Comparison of ENCODE assay signal across 14 cellular contexts in genomic region chr11:71910775-71911174, GRCh38. TPM values are rescaled to one million over a fixed set of nuclear protein-coding genes. Genes with fewer than 3 reads are reported as not detected.
DNase-seq lines count a peak whose midpoint lies in the region; ATAC-seq, FAIRE-seq and TF ChIP-seq lines count a peak whose summit lies in the region.
"Not testable (repeated sequence)": the region's sequence is repeated elsewhere in the genome, so short reads cannot be mapped to it uniquely, and the experiment has no call there.
"Had no signal": no experiment of that assay in that cellular context is flagged by ENCODE, and none has a peak within 500 bp of the region (broad histone marks: within the 10 kb centered on the region; RNA-seq: fewer than 3 reads in every experiment).

No MANE protein-coding gene starts in this region.

- peaks cover 0 to 16% of the 10 kb centered on the region in 2 experiments; a peak in 4 of 5 replicates for H3K36me3 ChIP-seq in HepG2 (replicated peaks in 1 of 2; ENCODE audit: control insufficient read depth in 1 of 2, insufficient read depth in 2 of 2, low read length in 2 of 2)

- not testable (repeated sequence) for H3K27me3 Mint-ChIP-seq in activated CD4-positive, alpha-beta T cell treated with anti-CD3 and anti-CD28 coated beads for 36 hours; activated T-cell treated with anti-CD3 and anti-CD28 coated beads, Interleukin-2, amount 50 U/mL, for 72 hours (ENCODE audit: low read depth); activated T-helper 2 cell treated with anti-CD3 and anti-CD28 coated beads, Interferon-gamma antibody, Interleukin-2, Interleukin-4, amounts not matched to agents 10 μg/mL and 5 μg/mL and 100 μg/mL, durations not matched to agents 14 hours and 24 hours and 36 hours (ENCODE audit: low read depth); activated naive CD8-positive, alpha-beta T cell treated with anti-CD3 and anti-CD28 coated beads for 36 hours

- H3K79me2 ChIP-seq in HepG2 (ENCODE audit: insufficient read depth, low read length): not testable (repeated sequence)

- POLR2A ChIA-PET in activated CD4-positive, alpha-beta T cell treated with anti-CD3 and anti-CD28 coated beads for 36 hours (lab: Charles Lee): not testable (repeated sequence)
- POLR2A ChIA-PET in HepG2 (lab: Yijun Ruan, JAX): interaction anchor here (2.5 to 2.7 kb wide), 2 partner anchors 17 to 22 kb away, joined by 10 to 11 read pairs; partner anchors contain the start of genes RNF121 and XNDC1N

- CTCF ChIA-PET in activated CD4-positive, alpha-beta T cell treated with anti-CD3 and anti-CD28 coated beads for 36 hours (lab: Charles Lee): interaction anchor here (1.5 kb wide), 1 partner anchor 18 kb away, joined by 11 read pairs; the partner anchor contains the start of genes RNF121 and XNDC1N
- CTCF ChIA-PET in HepG2 (lab: Yijun Ruan, JAX; ENCODE audit: low intra/inter-chr PET ratio, low total read pairs): not testable (repeated sequence)

- H4K20me1 ChIP-seq in HepG2 (ENCODE audit: insufficient read depth, low read length): not testable (repeated sequence)

- not testable (repeated sequence) for H2AFZ ChIP-seq in HepG2 (ENCODE audit: low read length)

- peaks cover 15% of the 10 kb centered on the region for H3K4me1 ChIP-seq in HepG2 (ENCODE audit: insufficient read depth, low read length)

- intact Hi-C loops in activated CD4-positive, alpha-beta T cell treated with anti-CD3 and anti-CD28 coated beads for 36 hours (cut with DNase I, micrococcal nuclease): loop anchor here in 1 of 2 experiments (1.0 to 5.0 kb wide), 2 partner anchors 46 to 312 kb away; partner anchors contain the start of gene INPPL1
- intact Hi-C loops in activated T-helper 2 cell treated with anti-CD3 and anti-CD28 coated beads, Interferon-gamma antibody, Interleukin-2, Interleukin-4, amounts not matched to agents 10 μg/mL and 5 μg/mL and 100 μg/mL, durations not matched to agents 14 hours and 24 hours and 36 hours (cut with micrococcal nuclease); HepG2 (cut with micrococcal nuclease; ENCODE audit: unreplicated experiment): not testable (repeated sequence)

- H3K4me3 Mint-ChIP-seq in activated CD4-positive, alpha-beta T cell treated with anti-CD3 and anti-CD28 coated beads for 36 hours; activated T-cell treated with anti-CD3 and anti-CD28 coated beads, Interleukin-2, amount 50 U/mL, for 72 hours; activated T-helper 2 cell treated with anti-CD3 and anti-CD28 coated beads, Interferon-gamma antibody, Interleukin-2, Interleukin-4, amounts not matched to agents 10 μg/mL and 5 μg/mL and 100 μg/mL, durations not matched to agents 14 hours and 24 hours and 36 hours (ENCODE audit: low read depth); activated naive CD8-positive, alpha-beta T cell treated with anti-CD3 and anti-CD28 coated beads for 36 hours; stimulated activated effector memory CD8-positive, alpha-beta T cell treated with anti-CD3 and anti-CD28 coated beads, Interleukin-12 subunit alpha, Interleukin-12 subunit beta, amount 100 ng/mL, for 72 hours: not testable (repeated sequence)

- not testable (repeated sequence) for BruUV-seq in HepG2 (replicated peaks; lab: Mats Ljungman, UMichigan)

- H3K36me3 Mint-ChIP-seq in activated CD4-positive, alpha-beta T cell treated with anti-CD3 and anti-CD28 coated beads for 36 hours (ENCODE audit: low read depth): peaks cover 52% of the 10 kb centered on the region
- peaks cover 10 to 37% of the 10 kb centered on the region in 2 donors for H3K36me3 Mint-ChIP-seq in activated T-cell treated with anti-CD3 and anti-CD28 coated beads, Interleukin-2, amount 50 U/mL, for 72 hours (ENCODE audit: insufficient read depth in 2 of 2)
- peaks cover 49% of the 10 kb centered on the region for H3K36me3 Mint-ChIP-seq in activated T-helper 2 cell treated with anti-CD3 and anti-CD28 coated beads, Interferon-gamma antibody, Interleukin-2, Interleukin-4, amounts not matched to agents 10 μg/mL and 5 μg/mL and 100 μg/mL, durations not matched to agents 14 hours and 24 hours and 36 hours (ENCODE audit: low read depth)
- H3K36me3 Mint-ChIP-seq in activated naive CD8-positive, alpha-beta T cell treated with anti-CD3 and anti-CD28 coated beads for 36 hours: peaks cover 29% of the 10 kb centered on the region
- peaks cover 44% of the 10 kb centered on the region for H3K36me3 Mint-ChIP-seq in stimulated activated effector memory CD8-positive, alpha-beta T cell treated with anti-CD3 and anti-CD28 coated beads, Interleukin-12 subunit alpha, Interleukin-12 subunit beta, amount 100 ng/mL, for 72 hours

- not testable (repeated sequence) for TF ChIP-seq CTCF in HepG2 (CRISPR knock-in tag; IDR thresholded peaks at IDR 0.05)

- not testable (repeated sequence) for H3K9me3 Mint-ChIP-seq in activated CD4-positive, alpha-beta T cell treated with anti-CD3 and anti-CD28 coated beads for 36 hours (ENCODE audit: low read depth); activated T-cell treated with anti-CD3 and anti-CD28 coated beads, Interleukin-2, amount 50 U/mL, for 72 hours; activated T-helper 2 cell treated with anti-CD3 and anti-CD28 coated beads, Interferon-gamma antibody, Interleukin-2, Interleukin-4, amounts not matched to agents 10 μg/mL and 5 μg/mL and 100 μg/mL, durations not matched to agents 14 hours and 24 hours and 36 hours; activated naive CD8-positive, alpha-beta T cell treated with anti-CD3 and anti-CD28 coated beads for 36 hours; stimulated activated effector memory CD8-positive, alpha-beta T cell treated with anti-CD3 and anti-CD28 coated beads, Interleukin-12 subunit alpha, Interleukin-12 subunit beta, amount 100 ng/mL, for 72 hours

- not testable (repeated sequence) for FAIRE-seq in HepG2 (lab: Jason Lieb, UNC)

- not testable (repeated sequence) for TF ChIP-seq RAD21 in HepG2 (CRISPR knock-in tag; IDR thresholded peaks at IDR 0.05)

- H3K4me3 ChIP-seq in HepG2 (replicated peaks in 1 of 3; ENCODE audit: insufficient read depth in 1 of 3, low read depth in 2 of 3, low read length in 3 of 3): not testable (repeated sequence)

- H3K27ac Mint-ChIP-seq in activated CD4-positive, alpha-beta T cell treated with anti-CD3 and anti-CD28 coated beads for 36 hours: peak overlapping the region; percentile 74
- peak overlapping the region; percentile 87 for H3K27ac Mint-ChIP-seq in activated T-cell treated with anti-CD3 and anti-CD28 coated beads, Interleukin-2, amount 50 U/mL, for 72 hours
- peak overlapping the region; percentile 65 for H3K27ac Mint-ChIP-seq in activated T-helper 2 cell treated with anti-CD3 and anti-CD28 coated beads, Interferon-gamma antibody, Interleukin-2, Interleukin-4, amounts not matched to agents 10 μg/mL and 5 μg/mL and 100 μg/mL, durations not matched to agents 14 hours and 24 hours and 36 hours
- H3K27ac Mint-ChIP-seq in activated naive CD8-positive, alpha-beta T cell treated with anti-CD3 and anti-CD28 coated beads for 36 hours: peak overlapping the region; percentile 85
- peak overlapping the region; percentile 40 for H3K27ac Mint-ChIP-seq in stimulated activated effector memory CD8-positive, alpha-beta T cell treated with anti-CD3 and anti-CD28 coated beads, Interleukin-12 subunit alpha, Interleukin-12 subunit beta, amount 100 ng/mL, for 72 hours

- peak overlapping the region; percentile 50 for H3K27ac ChIP-seq in HepG2 (ENCODE audit: extremely low read length, insufficient read depth, low read length)

- not testable (repeated sequence) for ATAC-seq in activated CD4-positive, alpha-beta T cell treated with anti-CD3 and anti-CD28 coated beads for 36 hours; activated T-cell treated with anti-CD3 and anti-CD28 coated beads, Interleukin-2, amount 50 U/mL, for 72 hours (replicated peaks in 1 of 2); HepG2; stimulated activated effector memory CD8-positive, alpha-beta T cell treated with anti-CD3 and anti-CD28 coated beads, Interleukin-12 subunit alpha, Interleukin-12 subunit beta, amount 100 ng/mL, for 72 hours

- not testable (repeated sequence) for TF ChIP-seq EP300 in HepG2 (IDR thresholded peaks at IDR 0.05; ENCODE audit: low read depth in 2 of 2, low read length in 2 of 2); HepG2 (CRISPR knock-in tag; IDR thresholded peaks at IDR 0.05; ENCODE audit: borderline replicate concordance)

- not testable (repeated sequence) for H3K9ac ChIP-seq in HepG2 (ENCODE audit: insufficient read depth, low read depth, low read length)

- not testable (repeated sequence) for H3K9me3 ChIP-seq in HepG2 (ENCODE audit: low read length)

- not testable (repeated sequence) for H3K4me2 ChIP-seq in HepG2 (ENCODE audit: low read depth, low read length)

- 45% methylated on average over 5 of the region's 5 CpGs for WGBS in HepG2 (ENCODE audit: low lambda C conversion rate)

- H3K27me3 ChIP-seq in HepG2 (ENCODE audit: control insufficient read depth in 1 of 2, insufficient read depth in 2 of 2, low read length in 2 of 2): not testable (repeated sequence)

- DNase-seq in activated CD4-positive, alpha-beta T cell treated with anti-CD3 and anti-CD28 coated beads for 36 hours; activated T-cell treated with anti-CD3 and anti-CD28 coated beads, Interleukin-2, amount 50 U/mL, for 72 hours; activated T-helper 2 cell treated with anti-CD3 and anti-CD28 coated beads, Interferon-gamma antibody, Interleukin-2, Interleukin-4, amounts not matched to agents 10 μg/mL and 5 μg/mL and 100 μg/mL, durations not matched to agents 14 hours and 24 hours and 36 hours (ENCODE audit: low spot score); activated naive CD8-positive, alpha-beta T cell treated with anti-CD3 and anti-CD28 coated beads for 36 hours; stimulated activated effector memory CD8-positive, alpha-beta T cell treated with anti-CD3 and anti-CD28 coated beads, Interleukin-12 subunit alpha, Interleukin-12 subunit beta, amount 100 ng/mL, for 72 hours (ENCODE audit: low spot score in 2 of 2): not testable (repeated sequence)
- peak; percentile 35 for DNase-seq in HepG2 (ENCODE audit: low spot score)

- in situ Hi-C loops in HepG2 (cut with HindIII; ENCODE audit: extremely low pct_ligation_motif_present, low pct_unique_long_range_greater_than_20kb): not testable (repeated sequence)

- TF ChIP-seq POLR2A in HepG2 (IDR thresholded peaks at IDR 0.05; ENCODE audit: insufficient read depth in 1 of 2, low read depth in 2 of 2, low read length in 2 of 2): not testable (repeated sequence)

- H3K4me1 Mint-ChIP-seq in activated CD4-positive, alpha-beta T cell treated with anti-CD3 and anti-CD28 coated beads for 36 hours: peaks cover 18% of the 10 kb centered on the region
- H3K4me1 Mint-ChIP-seq in activated T-cell treated with anti-CD3 and anti-CD28 coated beads, Interleukin-2, amount 50 U/mL, for 72 hours (ENCODE audit: low read depth): peaks cover 32% of the 10 kb centered on the region
- peaks cover 33% of the 10 kb centered on the region for H3K4me1 Mint-ChIP-seq in activated T-helper 2 cell treated with anti-CD3 and anti-CD28 coated beads, Interferon-gamma antibody, Interleukin-2, Interleukin-4, amounts not matched to agents 10 μg/mL and 5 μg/mL and 100 μg/mL, durations not matched to agents 14 hours and 24 hours and 36 hours (ENCODE audit: low read depth)
- peaks cover 16% of the 10 kb centered on the region for H3K4me1 Mint-ChIP-seq in activated naive CD8-positive, alpha-beta T cell treated with anti-CD3 and anti-CD28 coated beads for 36 hours
- peaks cover 19% of the 10 kb centered on the region for H3K4me1 Mint-ChIP-seq in stimulated activated effector memory CD8-positive, alpha-beta T cell treated with anti-CD3 and anti-CD28 coated beads, Interleukin-12 subunit alpha, Interleukin-12 subunit beta, amount 100 ng/mL, for 72 hours

RNA-seq across cellular contexts. Expression of gene XNDC1N, which starts 17.6 kb away (rescaled TPM):
- 10 to 100 TPM; 11.3 to 19.0 TPM for total RNA-seq in activated CD4-positive, alpha-beta T cell treated with anti-CD3 and anti-CD28 coated beads for 36 hours
- total RNA-seq in activated T-cell treated with anti-CD3 and anti-CD28 coated beads, Interleukin-2, amount 50 U/mL, for 72 hours: 10 to 100 TPM; 21.7 to 30.1 TPM
- total RNA-seq in activated T-helper 2 cell treated with anti-CD3 and anti-CD28 coated beads, Interferon-gamma antibody, Interleukin-2, Interleukin-4, amounts not matched to agents 10 μg/mL and 5 μg/mL and 100 μg/mL, durations not matched to agents 14 hours and 24 hours and 36 hours: 14.7 and 15.1 TPM in 2 replicates
- total RNA-seq in activated naive CD8-positive, alpha-beta T cell treated with anti-CD3 and anti-CD28 coated beads for 36 hours: 10 to 100 TPM; 10.8 to 12.4 TPM
- 6.3 and 7.5 TPM in 2 replicates for total RNA-seq in HepG2 (2016; rRNA removed; fragmentation: Illumina TruSeq; extraction: Trizol)
- 3.3 and 3.9 TPM in 2 replicates for total RNA-seq in HepG2 (2016; cell fraction: cytosol; rRNA removed; fragmentation: Illumina TruSeq; extraction: Trizol; ENCODE audit: low read depth)
- 6.2 and 8.6 TPM in 2 replicates for total RNA-seq in HepG2 (2016; cell fraction: insoluble cytoplasmic fraction; rRNA removed; fragmentation: Illumina TruSeq; extraction: Trizol)
- total RNA-seq in HepG2 (2016; cell fraction: membrane; rRNA removed; fragmentation: Illumina TruSeq; extraction: Trizol): 2.8 and 3.2 TPM in 2 replicates
- total RNA-seq in HepG2 (2016; cell fraction: nucleus; rRNA removed; fragmentation: Illumina TruSeq; extraction: Trizol): 26.2 and 30.4 TPM in 2 replicates
- 2.7 and 3.4 TPM in 2 replicates for polyA plus RNA-seq in HepG2 (2011; rRNA removed)
- 1.9 and 2.0 TPM in 2 replicates for polyA plus RNA-seq in HepG2 (2011; cell fraction: cytosol; rRNA removed)
- 9.8 and 10.5 TPM in 2 replicates for polyA plus RNA-seq in HepG2 (2011; cell fraction: nucleus; rRNA removed)
- polyA plus RNA-seq in HepG2 (2012): 1.8 and 3.0 TPM in 2 replicates
- 0.81 and 1.0 TPM in 2 replicates for polyA plus RNA-seq in HepG2 (2016; cell fraction: cytosol; fragmentation: Illumina TruSeq; extraction: Trizol; ENCODE audit: low read depth)
- 3.4 and 3.6 TPM in 2 replicates for polyA plus RNA-seq in HepG2 (2016; cell fraction: insoluble cytoplasmic fraction; fragmentation: Illumina TruSeq; extraction: Trizol; ENCODE audit: low read depth)
- 0.71 and 2.2 TPM in 2 replicates for polyA plus RNA-seq in HepG2 (2016; cell fraction: membrane; fragmentation: Illumina TruSeq; extraction: Trizol; ENCODE audit: low read depth)
- polyA plus RNA-seq in HepG2 (2016; cell fraction: nucleus; fragmentation: Illumina TruSeq; extraction: Trizol; ENCODE audit: insufficient read depth, low read depth): 7.4 and 7.6 TPM in 2 replicates
- 11.7 and 28.4 TPM in 2 replicates for polyA minus RNA-seq in HepG2 (2011; rRNA and poly(A)+ RNA removed; ENCODE audit: low replicate concordance)
- polyA minus RNA-seq in HepG2 (2011; cell fraction: cytosol; rRNA and poly(A)+ RNA removed): 2.0 and 3.7 TPM in 2 replicates
- polyA minus RNA-seq in HepG2 (2011; cell fraction: nucleus; rRNA and poly(A)+ RNA removed): 40.4 and 41.6 TPM in 2 replicates

RNA-seq across cellular contexts. Expression of gene RNF121, which starts 18.1 kb away (rescaled TPM):
- total RNA-seq in activated CD4-positive, alpha-beta T cell treated with anti-CD3 and anti-CD28 coated beads for 36 hours: 10 to 100 TPM; 28.7 to 29.5 TPM
- total RNA-seq in activated T-cell treated with anti-CD3 and anti-CD28 coated beads, Interleukin-2, amount 50 U/mL, for 72 hours: 10 to 100 TPM; 42.0 to 47.6 TPM
- total RNA-seq in activated T-helper 2 cell treated with anti-CD3 and anti-CD28 coated beads, Interferon-gamma antibody, Interleukin-2, Interleukin-4, amounts not matched to agents 10 μg/mL and 5 μg/mL and 100 μg/mL, durations not matched to agents 14 hours and 24 hours and 36 hours: 49.1 and 51.3 TPM in 2 replicates
- total RNA-seq in activated naive CD8-positive, alpha-beta T cell treated with anti-CD3 and anti-CD28 coated beads for 36 hours: 10 to 100 TPM; 28.3 to 30.7 TPM
- total RNA-seq in HepG2 (2016; rRNA removed; fragmentation: Illumina TruSeq; extraction: Trizol): 18.9 and 28.6 TPM in 2 replicates
- total RNA-seq in HepG2 (2016; cell fraction: cytosol; rRNA removed; fragmentation: Illumina TruSeq; extraction: Trizol; ENCODE audit: low read depth): 8.5 and 9.6 TPM in 2 replicates
- total RNA-seq in HepG2 (2016; cell fraction: insoluble cytoplasmic fraction; rRNA removed; fragmentation: Illumina TruSeq; extraction: Trizol): 16.8 and 27.6 TPM in 2 replicates
- 14.5 and 17.2 TPM in 2 replicates for total RNA-seq in HepG2 (2016; cell fraction: membrane; rRNA removed; fragmentation: Illumina TruSeq; extraction: Trizol)
- total RNA-seq in HepG2 (2016; cell fraction: nucleus; rRNA removed; fragmentation: Illumina TruSeq; extraction: Trizol): 42.0 and 47.9 TPM in 2 replicates
- 41.9 and 44.3 TPM in 2 replicates for polyA plus RNA-seq in HepG2 (2011; rRNA removed)
- polyA plus RNA-seq in HepG2 (2011; cell fraction: cytosol; rRNA removed): 25.0 and 29.9 TPM in 2 replicates
- polyA plus RNA-seq in HepG2 (2011; cell fraction: nucleus; rRNA removed): 100 and 122 TPM in 2 replicates
- polyA plus RNA-seq in HepG2 (2012): 30.5 and 30.7 TPM in 2 replicates
- 6.6 and 7.8 TPM in 2 replicates for polyA plus RNA-seq in HepG2 (2016; cell fraction: cytosol; fragmentation: Illumina TruSeq; extraction: Trizol; ENCODE audit: low read depth)
- polyA plus RNA-seq in HepG2 (2016; cell fraction: insoluble cytoplasmic fraction; fragmentation: Illumina TruSeq; extraction: Trizol; ENCODE audit: low read depth): 16.9 and 18.4 TPM in 2 replicates
- 12.1 and 14.4 TPM in 2 replicates for polyA plus RNA-seq in HepG2 (2016; cell fraction: membrane; fragmentation: Illumina TruSeq; extraction: Trizol; ENCODE audit: low read depth)
- 57.4 and 74.3 TPM in 2 replicates for polyA plus RNA-seq in HepG2 (2016; cell fraction: nucleus; fragmentation: Illumina TruSeq; extraction: Trizol; ENCODE audit: insufficient read depth, low read depth)
- 76.8 and 102 TPM in 2 replicates for polyA minus RNA-seq in HepG2 (2011; rRNA and poly(A)+ RNA removed; ENCODE audit: low replicate concordance)
- 13.9 and 20.8 TPM in 2 replicates for polyA minus RNA-seq in HepG2 (2011; cell fraction: cytosol; rRNA and poly(A)+ RNA removed)
- polyA minus RNA-seq in HepG2 (2011; cell fraction: nucleus; rRNA and poly(A)+ RNA removed): 80.1 TPM in 2 replicates

RNA-seq across cellular contexts. Expression of gene DEFB131B, which starts 32.5 kb away (rescaled TPM):
- total RNA-seq in activated CD4-positive, alpha-beta T cell treated with anti-CD3 and anti-CD28 coated beads for 36 hours: not detected
- not detected for total RNA-seq in activated T-cell treated with anti-CD3 and anti-CD28 coated beads, Interleukin-2, amount 50 U/mL, for 72 hours
- not detected in 2 replicates for total RNA-seq in activated T-helper 2 cell treated with anti-CD3 and anti-CD28 coated beads, Interferon-gamma antibody, Interleukin-2, Interleukin-4, amounts not matched to agents 10 μg/mL and 5 μg/mL and 100 μg/mL, durations not matched to agents 14 hours and 24 hours and 36 hours
- not detected for total RNA-seq in activated naive CD8-positive, alpha-beta T cell treated with anti-CD3 and anti-CD28 coated beads for 36 hours
- not detected in 2 replicates for total RNA-seq in HepG2 (2016; rRNA removed; fragmentation: Illumina TruSeq; extraction: Trizol)
- total RNA-seq in HepG2 (2016; cell fraction: cytosol; rRNA removed; fragmentation: Illumina TruSeq; extraction: Trizol; ENCODE audit: low read depth): not detected in 2 replicates
- not detected in 2 replicates for total RNA-seq in HepG2 (2016; cell fraction: insoluble cytoplasmic fraction; rRNA removed; fragmentation: Illumina TruSeq; extraction: Trizol)
- not detected in 2 replicates for total RNA-seq in HepG2 (2016; cell fraction: membrane; rRNA removed; fragmentation: Illumina TruSeq; extraction: Trizol)
- total RNA-seq in HepG2 (2016; cell fraction: nucleus; rRNA removed; fragmentation: Illumina TruSeq; extraction: Trizol): not detected in 2 replicates
- not detected in 2 replicates for polyA plus RNA-seq in HepG2 (2011; rRNA removed)
- polyA plus RNA-seq in HepG2 (2011; cell fraction: cytosol; rRNA removed): not detected in 2 replicates
- polyA plus RNA-seq in HepG2 (2011; cell fraction: nucleus; rRNA removed): not detected in 2 replicates
- polyA plus RNA-seq in HepG2 (2012): not detected in 2 replicates
- not detected in 2 replicates for polyA plus RNA-seq in HepG2 (2016; cell fraction: cytosol; fragmentation: Illumina TruSeq; extraction: Trizol; ENCODE audit: low read depth)
- polyA plus RNA-seq in HepG2 (2016; cell fraction: insoluble cytoplasmic fraction; fragmentation: Illumina TruSeq; extraction: Trizol; ENCODE audit: low read depth): not detected in 2 replicates
- not detected in 2 replicates for polyA plus RNA-seq in HepG2 (2016; cell fraction: membrane; fragmentation: Illumina TruSeq; extraction: Trizol; ENCODE audit: low read depth)
- not detected in 2 replicates for polyA plus RNA-seq in HepG2 (2016; cell fraction: nucleus; fragmentation: Illumina TruSeq; extraction: Trizol; ENCODE audit: insufficient read depth, low read depth)
- not detected in 2 replicates for polyA minus RNA-seq in HepG2 (2011; rRNA and poly(A)+ RNA removed; ENCODE audit: low replicate concordance)
- polyA minus RNA-seq in HepG2 (2011; cell fraction: cytosol; rRNA and poly(A)+ RNA removed): not detected in 2 replicates
- not detected in 2 replicates for polyA minus RNA-seq in HepG2 (2011; cell fraction: nucleus; rRNA and poly(A)+ RNA removed)
- total RNA-seq: A172; A673; CD4-positive, alpha-beta memory T cell; GM12878; GM23248; H1; H7 had no signal
- polyA plus RNA-seq: BJ; CD4-positive, alpha-beta memory T cell; GM12878; GM23248; H1 had no signal
